25 cellular contexts compared by ENCODE assay signal in genomic region chr18:5469340-5469739, GRCh38.
"Had no signal": no experiment of that assay in that cellular context is flagged by ENCODE, and none has a peak within 500 bp of the region (broad histone marks: within the 10 kb centered on the region; RNA-seq: fewer than 3 reads in every experiment).

No MANE protein-coding gene starts in this region.

- H2AFZ ChIP-seq: PC-9 had no signal

- H3K27ac Mint-ChIP-seq: activated CD8-positive, alpha-beta memory T cell treated with anti-CD3 and anti-CD28 coated beads, Interleukin-2, amount 10 ng/mL, durations not matched to agents 7 days and 5 days; activated naive CD4-positive, alpha-beta T cell treated with anti-CD3 and anti-CD28 coated beads, Interleukin-2, amount 50 U/mL, for 72 hours; activated naive CD8-positive, alpha-beta T cell treated with anti-CD3 and anti-CD28 coated beads, Interleukin-2, amount 50 U/mL, for 24 hours; activated T-cell treated with anti-CD3 and anti-CD28 coated beads, Interleukin-2, amount 50 U/mL, for 24 hours; T-helper 1 cell treated with Interleukin-12 subunit alpha and Interleukin-12 subunit beta and Interleukin-4 antibody, amounts not matched to agents 30 μg/mL and 1 μg/mL, for 36 hours; WTC11 had no signal

- H3K27ac ChIP-seq: brain microvascular endothelial cell, cardiac muscle cell, PC-9 had no signal

- H3K36me3 ChIP-seq: brain microvascular endothelial cell had no signal

- H3K4me3 Mint-ChIP-seq: activated CD8-positive, alpha-beta memory T cell treated with anti-CD3 and anti-CD28 coated beads, Interleukin-2, amount 10 ng/mL, durations not matched to agents 7 days and 5 days; activated naive CD8-positive, alpha-beta T cell treated with anti-CD3 and anti-CD28 coated beads, Interleukin-2, amount 50 U/mL, for 24 hours; activated T-cell treated with anti-CD3 and anti-CD28 coated beads, Interleukin-2, amount 50 U/mL, for 24 hours; activated T-helper 1 cell treated with anti-CD3 and anti-CD28 coated beads, Interleukin-12 subunit alpha, Interleukin-12 subunit beta, Interleukin-2, Interleukin-4 antibody, amounts not matched to agents 30 ng/mL and 10 ng/mL and 1 ng/mL, durations not matched to agents 14 hours and 24 hours and 36 hours; T-helper 1 cell treated with Interleukin-12 subunit alpha and Interleukin-12 subunit beta and Interleukin-4 antibody, amounts not matched to agents 30 μg/mL and 1 μg/mL, for 36 hours; WTC11 had no signal

- H3K9me3 Mint-ChIP-seq: activated naive CD4-positive, alpha-beta T cell treated with anti-CD3 and anti-CD28 coated beads, Interleukin-2, amount 50 U/mL, for 72 hours; activated naive CD8-positive, alpha-beta T cell treated with anti-CD3 and anti-CD28 coated beads, Interleukin-2, amount 50 U/mL, for 24 hours; activated T-cell treated with anti-CD3 and anti-CD28 coated beads, Interleukin-2, amount 50 U/mL, for 24 hours; activated T-helper 1 cell treated with anti-CD3 and anti-CD28 coated beads, Interleukin-12 subunit alpha, Interleukin-12 subunit beta, Interleukin-2, Interleukin-4 antibody, amounts not matched to agents 30 ng/mL and 10 ng/mL and 1 ng/mL, durations not matched to agents 14 hours and 24 hours and 36 hours; T-helper 1 cell treated with Interleukin-12 subunit alpha and Interleukin-12 subunit beta and Interleukin-4 antibody, amounts not matched to agents 30 μg/mL and 1 μg/mL, for 36 hours had no signal

- H3K27me3 ChIP-seq: brain microvascular endothelial cell, cardiac muscle cell had no signal

- H3K4me1 Mint-ChIP-seq: activated CD8-positive, alpha-beta memory T cell treated with anti-CD3 and anti-CD28 coated beads, Interleukin-2, amount 10 ng/mL, durations not matched to agents 7 days and 5 days; activated naive CD8-positive, alpha-beta T cell treated with anti-CD3 and anti-CD28 coated beads, Interleukin-2, amount 50 U/mL, for 24 hours had no signal

- H3K36me3 Mint-ChIP-seq: activated CD8-positive, alpha-beta memory T cell treated with anti-CD3 and anti-CD28 coated beads, Interleukin-2, amount 10 ng/mL, durations not matched to agents 7 days and 5 days; activated naive CD4-positive, alpha-beta T cell treated with anti-CD3 and anti-CD28 coated beads, Interleukin-2, amount 50 U/mL, for 72 hours; WTC11 had no signal

- DNase-seq: activated CD4-positive, alpha-beta T cell treated with anti-CD3 and anti-CD28 coated beads for 48 hours; activated CD4-positive, alpha-beta T cell treated with anti-CD3 and anti-CD28 coated beads, Interleukin-2, amount 50 U/mL, for 4 hours; activated CD4-positive, CD25-positive, alpha-beta regulatory T cell treated with anti-CD3 and anti-CD28 coated beads, Interleukin-2, amount 50 U/mL, for 72 hours; activated CD8-positive, alpha-beta memory T cell treated with anti-CD3 and anti-CD28 coated beads, Interleukin-2, amount 10 ng/mL, durations not matched to agents 7 days and 5 days; activated effector memory CD4-positive, alpha-beta T cell treated with Interleukin-2 at 50 U/mL for 16 hours; activated naive CD4-positive, alpha-beta T cell; activated naive CD8-positive, alpha-beta T cell treated with anti-CD3 and anti-CD28 coated beads, Interleukin-2, amount 50 U/mL, for 24 hours; activated T-cell treated with anti-CD3 and anti-CD28 coated beads, Interleukin-2, amount 50 U/mL, for 24 hours; amniotic stem cell; brain microvascular endothelial cell; KG1; NCI-H1092; NCI-H1417; NCI-H1930; NCI-H345; NCI-H510A; NCI-H526 treated with DMSO at 0.1 percent for 48 hours; NCI-H82; PC-9; SHP77 treated with DMSO at 0.1 percent for 48 hours had no signal

- ATAC-seq: activated CD8-positive, alpha-beta memory T cell treated with anti-CD3 and anti-CD28 coated beads, Interleukin-2, amount 10 ng/mL, durations not matched to agents 7 days and 5 days; activated naive CD4-positive, alpha-beta T cell treated with anti-CD3 and anti-CD28 coated beads, Interleukin-2, amount 50 U/mL, for 72 hours; activated naive CD8-positive, alpha-beta T cell treated with anti-CD3 and anti-CD28 coated beads, Interleukin-2, amount 50 U/mL, for 24 hours; WTC11 had no signal

- H3K4me2 ChIP-seq: PC-9 had no signal

- H3K4me3 ChIP-seq: cardiac muscle cell, PC-9 had no signal
